Comparison of ENCODE assay signal across 20 cellular contexts in genomic region chr5:13470256-13470655, GRCh38.
"Had no signal": no experiment of that assay in that cellular context is flagged by ENCODE, and none has a peak within 500 bp of the region (broad histone marks: within the 10 kb centered on the region; RNA-seq: fewer than 3 reads in every experiment).

No MANE protein-coding gene starts in this region.

- ATAC-seq: effector memory CD8-positive, alpha-beta T cell; gastrocnemius medialis; heart right ventricle; left cardiac atrium; left lung; left ventricle myocardium superior; lower lobe of right lung; mucosa of descending colon; naive thymus-derived CD8-positive, alpha-beta T cell had no signal

- DNase-seq: colonic mucosa; cortex of kidney; effector CD8-positive, alpha-beta T cell; effector memory CD8-positive, alpha-beta T cell; endodermal cell; foreskin melanocyte; gastrocnemius medialis; glutamatergic neuron; head of caudate nucleus; heart right ventricle; hippocampal formation; left cardiac atrium; left lung; left ventricle myocardium superior; lower lobe of right lung; mesenchymal stem cell; mucosa of descending colon; naive B cell; naive thymus-derived CD8-positive, alpha-beta T cell had no signal

- H3K9me3 ChIP-seq: colonic mucosa, esophagus muscularis mucosa, gastrocnemius medialis, lower lobe of right lung, mucosa of descending colon had no signal

- H3K4me3 ChIP-seq: colonic mucosa, esophagus muscularis mucosa, gastrocnemius medialis, heart right ventricle, left lung, lower lobe of right lung, mucosa of descending colon had no signal

- H3K36me3 ChIP-seq: colonic mucosa, esophagus muscularis mucosa, gastrocnemius medialis, heart right ventricle, left lung, lower lobe of right lung had no signal

- H3K27me3 ChIP-seq: colonic mucosa, gastrocnemius medialis, heart right ventricle, left lung had no signal

- H3K27ac ChIP-seq: colonic mucosa, esophagus muscularis mucosa, gastrocnemius medialis, heart right ventricle, left lung, lower lobe of right lung had no signal
